In genomic region chr1:153763365-153764225, GRCh38 we compare ENCODE assay signal across 12 cellular contexts. TPM values are rescaled to one million over a fixed set of nuclear protein-coding genes. Genes with fewer than 3 reads are reported as not detected.
A peak's percentile ranks its signal among the peaks of the same experiment; 100 is the strongest.
DNase-seq lines count a peak whose midpoint lies in the region; ATAC-seq and TF ChIP-seq lines count a peak whose summit lies in the region.
"Had no signal": no experiment of that assay in that cellular context is flagged by ENCODE, and none has a peak within 500 bp of the region (broad histone marks: within the 10 kb centered on the region; RNA-seq: fewer than 3 reads in every experiment).

No MANE protein-coding gene starts in this region.

- 74 to 90% methylated on average over 4 to 7 of the region's 7 CpGs for WGBS in body of pancreas, 2 donors
- 69% methylated on average over 6 of the region's 7 CpGs for WGBS in suprapubic skin

- H3K9me3 ChIP-seq in body of pancreas = no peaks in the 10 kb centered on the region
- H3K9me3 ChIP-seq in suprapubic skin = no peaks in the 10 kb centered on the region
- H3K9me3 ChIP-seq: sigmoid colon had no signal

- TF ChIP-seq EP300 in suprapubic skin (IDR thresholded peaks at IDR 0.05) = no peak

- DNase-seq in body of pancreas = no peak
- peak; percentile 88 for DNase-seq in foreskin melanocyte
- DNase-seq in lung microvascular endothelial cell (ENCODE audit: low read depth in 2 of 2) = peak; percentile 71 to 89
- no peak for DNase-seq in suprapubic skin (ENCODE audit: low spot score in 2 of 2)
- DNase-seq in coronary artery (ENCODE audit: low spot score) = no peak
- no peak for DNase-seq in AG08396 (ENCODE audit: low spot score)
- DNase-seq in NCI-H1417 treated with DMSO at 0.1 percent for 48 hours (lab: John Stamatoyannopoulos, UW) = no peak
- DNase-seq: CD4-positive, alpha-beta memory T cell; central memory CD4-positive, alpha-beta T cell; NCI-H2081; sigmoid colon had no signal

- H3K27me3 ChIP-seq in body of pancreas (no peaks in the 10 kb centered on the region), suprapubic skin (no peaks in the 10 kb centered on the region)
- H3K27me3 ChIP-seq: sigmoid colon had no signal

- intact Hi-C loops in body of pancreas (cut with DNase I) = no loop called here

- TF ChIP-seq CTCF in body of pancreas (IDR thresholded peaks at IDR 0.05) = no peak
- TF ChIP-seq CTCF in suprapubic skin (IDR thresholded peaks at IDR 0.05) = no peak
- TF ChIP-seq CTCF in coronary artery (IDR thresholded peaks at IDR 0.05) = no peak

- H3K27ac ChIP-seq in body of pancreas (peak overlapping the region in 3 of 4 donors; percentile 36 to 66 (median 64)), suprapubic skin (peak overlapping the region; percentile 34), coronary artery (peak overlapping the region in 1 of 2 donors; percentile 47)

- no peak for TF ChIP-seq POLR2A in body of pancreas (IDR thresholded peaks at IDR 0.05)
- no peak for TF ChIP-seq POLR2A in suprapubic skin (IDR thresholded peaks at IDR 0.05)

- H3K4me1 ChIP-seq in body of pancreas = peaks cover 18% of the 10 kb centered on the region
- H3K4me1 ChIP-seq in suprapubic skin = no peaks in the 10 kb centered on the region

- ATAC-seq in body of pancreas (peak; percentile 63), HG02885 (IDR thresholded peaks at IDR 0.05; ENCODE audit: poor library complexity, unreplicated experiment) (no peak)

- H3K4me3 ChIP-seq in body of pancreas (no peak overlapping the region), suprapubic skin (no peak overlapping the region), coronary artery (no peak overlapping the region)
- H3K4me3 ChIP-seq: sigmoid colon had no signal

- H3K36me3 ChIP-seq in body of pancreas (replicated peaks in 1 of 2; ENCODE audit: insufficient read depth in 1 of 2, low read depth in 2 of 2) = peaks cover 0 to 5% of the 10 kb centered on the region in 2 donors
- peaks cover 88% of the 10 kb centered on the region for H3K36me3 ChIP-seq in suprapubic skin

RNA-seq across cellular contexts. Expression of gene SLC27A3, which starts 11.6 kb away (rescaled TPM):
- total RNA-seq in body of pancreas (10 to 100 TPM; 15.0 to 21.1 TPM), lung microvascular endothelial cell (16.3 and 35.3 TPM in 2 replicates), suprapubic skin (10 to 100 TPM; 18.3 to 72.3 (median 39.6) TPM)

RNA-seq across cellular contexts. Expression of gene INTS3, which starts 35.7 kb away (rescaled TPM):
- total RNA-seq in body of pancreas (10 to 100 TPM; 25.4 to 33.3 TPM), lung microvascular endothelial cell (12.2 and 20.6 TPM in 2 replicates), suprapubic skin (10 to 100 TPM; 38.3 to 75.4 (median 43.9) TPM)

Comparison
In these comparisons a context has a peak if more than half of its experiments do, and no peak if none do; other contexts are left out.
1. DNase-seq: peak in foreskin melanocyte (single experiment) and lung microvascular endothelial cell (2 of 2); none in body of pancreas (0 of 4), suprapubic skin (0 of 2), coronary artery (single experiment), AG08396 (single experiment) and NCI-H1417 treated with DMSO at 0.1 percent for 48 hours (single experiment).